ENCODE assay signal across 8 cellular contexts in the genomic region with DNA sequence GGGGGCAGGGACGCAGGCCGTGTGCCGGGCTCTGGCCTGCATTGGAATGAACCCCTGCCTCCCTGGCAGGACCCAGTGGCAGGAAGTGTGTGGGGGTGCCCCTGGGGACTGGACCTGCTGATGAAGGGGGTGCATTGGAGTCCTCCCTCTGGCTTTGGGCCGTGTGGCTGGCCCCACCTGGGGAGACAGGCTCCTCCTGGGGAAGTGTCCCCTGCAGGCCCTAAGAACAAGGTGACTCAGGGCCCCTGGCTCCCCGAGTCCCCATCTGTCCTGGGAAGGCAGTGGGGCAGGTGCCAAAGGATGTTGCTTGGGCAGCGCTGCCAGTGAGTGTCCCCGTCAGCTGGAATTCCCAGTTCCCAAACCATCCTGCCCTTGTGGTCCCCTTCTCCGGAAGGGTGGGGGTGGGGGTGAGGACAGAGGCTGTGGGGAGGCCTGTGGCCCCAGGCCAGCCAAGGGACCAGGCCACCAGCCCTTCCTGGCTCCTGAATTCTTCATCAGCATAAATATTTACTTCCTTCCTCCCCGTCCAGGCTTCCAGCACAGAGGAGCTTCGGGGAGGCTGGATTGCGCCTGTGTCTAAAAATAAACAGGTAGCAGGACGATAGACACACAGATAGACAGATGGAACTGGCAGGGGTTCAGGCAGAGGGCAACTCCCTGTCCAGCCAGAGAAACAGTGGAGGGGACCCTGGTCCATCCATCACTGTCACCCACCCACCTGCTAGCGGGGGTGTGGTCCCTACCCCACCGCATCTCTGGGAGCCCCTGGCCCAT. TPM values are rescaled to one million over a fixed set of nuclear protein-coding genes. Genes with fewer than 3 reads are reported as not detected.
DNase-seq lines count a peak whose midpoint lies in the region; ATAC-seq and TF ChIP-seq lines count a peak whose summit lies in the region.

No MANE protein-coding gene starts in this region.

- no peaks in the 10 kb centered on the region for H3K9me3 Mint-ChIP-seq in immature natural killer cell

- peak overlapping the region in 3 of 5 donors; percentile 21 to 38 (median 35) for H3K4me3 Mint-ChIP-seq in immature natural killer cell

- no peak for ATAC-seq in HG03469 (IDR thresholded peaks at IDR 0.05; ENCODE audit: unreplicated experiment)

- no peak for DNase-seq in H7
- no peak for DNase-seq in ascending aorta (ENCODE audit: low spot score in 2 of 2)
- DNase-seq in immature natural killer cell: no peak
- no peak for DNase-seq in KBM-7
- DNase-seq in activated CD4-positive, CD25-positive, alpha-beta regulatory T cell (lab: John Stamatoyannopoulos, UW): no peak
- no peak for DNase-seq in activated CD4-positive, alpha-beta T cell treated with anti-CD3 and anti-CD28 coated beads for 48 hours

- in situ Hi-C loops in KBM-7 (cut with MboI; ENCODE audit: low pct_unique_long_range_greater_than_20kb, low sequenced_read_pairs): no loop called here

- TF ChIP-seq CTCF in ascending aorta (IDR thresholded peaks at IDR 0.05): no peak

- H3K4me1 Mint-ChIP-seq in immature natural killer cell: peaks cover 0 to 4% of the 10 kb centered on the region in 2 donors

- no peaks in the 10 kb centered on the region for H3K36me3 Mint-ChIP-seq in immature natural killer cell

- H3K9me3 ChIP-seq in ascending aorta: no peaks in the 10 kb centered on the region
- no peaks in the 10 kb centered on the region for H3K9me3 ChIP-seq in skeletal muscle tissue (ENCODE audit: control insufficient read depth in 3 of 3, low read length in 3 of 3)

- H3K27ac ChIP-seq in ascending aorta (peak overlapping the region; percentile 93 to 94), skeletal muscle tissue (ENCODE audit: low read depth, low read length) (peak overlapping the region; percentile 66)

- peaks cover 2% of the 10 kb centered on the region for H3K36me3 ChIP-seq in H7 (replicated peaks; ENCODE audit: control insufficient read depth, insufficient read depth, low read length)
- peaks cover 15 to 16% of the 10 kb centered on the region in 2 donors for H3K36me3 ChIP-seq in ascending aorta
- peaks cover 0 to 5% (median 4%) of the 10 kb centered on the region in 3 donors for H3K36me3 ChIP-seq in skeletal muscle tissue (ENCODE audit: control insufficient read depth in 3 of 3, insufficient read depth in 3 of 3, low read length in 3 of 3)

- H3K9ac ChIP-seq in skeletal muscle tissue (ENCODE audit: low read depth in 1 of 3, low read length in 3 of 3): peak overlapping the region in 1 of 3 donors; percentile 77

- intact Hi-C loops in ascending aorta (cut with DNase I): loop anchor here (10.0 kb wide), 1 partner anchor 384 kb away; no protein-coding TSS in a partner anchor

- H3K27me3 Mint-ChIP-seq in immature natural killer cell (ENCODE audit: low read depth in 3 of 3): peaks cover 0 to 2% (median 1%) of the 10 kb centered on the region in 3 donors

- no peak overlapping the region for H3K27ac Mint-ChIP-seq in immature natural killer cell

- peaks cover 43 to 54% of the 10 kb centered on the region in 2 donors for H3K4me1 ChIP-seq in ascending aorta
- peaks cover 32 to 43% (median 32%) of the 10 kb centered on the region in 3 donors for H3K4me1 ChIP-seq in skeletal muscle tissue (ENCODE audit: control insufficient read depth in 3 of 3, insufficient read depth in 3 of 3, low read length in 3 of 3)

- no peaks in the 10 kb centered on the region for H3K27me3 ChIP-seq in H7 (ENCODE audit: control insufficient read depth, insufficient read depth, low read length)
- H3K27me3 ChIP-seq in ascending aorta: no peaks in the 10 kb centered on the region
- H3K27me3 ChIP-seq in skeletal muscle tissue (ENCODE audit: control insufficient read depth in 3 of 3, insufficient read depth in 3 of 3, low read length in 3 of 3): peaks cover 0 to 4% (median 0%) of the 10 kb centered on the region in 3 donors

- H3K4me3 ChIP-seq in H7 (ENCODE audit: insufficient read depth, low read depth, low read length) (0 out of 2 replicates have a peak overlapping the region, but pooled peaks have one; percentile 57), ascending aorta (peak overlapping the region; percentile 53 to 61), skeletal muscle tissue (ENCODE audit: low read length in 3 of 3) (peak overlapping the region in 1 of 3 donors; percentile 22)

RNA-seq across cellular contexts. Expression of gene GLIS2, which starts 12.9 kb away (rescaled TPM):
- total RNA-seq in H7 (2014; rRNA removed; shearing (Covaris generic)): 1.5 and 2.7 TPM in 2 replicates
- total RNA-seq in ascending aorta (16.8 TPM), skeletal muscle tissue (4.2 TPM)
- not detected for polyA plus RNA-seq in immature natural killer cell

RNA-seq across cellular contexts. Expression of gene PAM16, which starts 22.4 kb away (rescaled TPM):
- total RNA-seq in H7 (2014; rRNA removed; shearing (Covaris generic)): 92.3 and 115 TPM in 2 replicates
- total RNA-seq in ascending aorta (26.6 TPM), skeletal muscle tissue (32.9 TPM)
- 10 to 100 TPM; 32.9 to 61.6 (median 36.3) TPM for polyA plus RNA-seq in immature natural killer cell

RNA-seq across cellular contexts. Expression of gene VASN, which starts 42.9 kb away (rescaled TPM):
- total RNA-seq in H7 (2014; rRNA removed; shearing (Covaris generic)): 3.7 and 4.6 TPM in 2 replicates
- total RNA-seq in ascending aorta (218 TPM), skeletal muscle tissue (13.0 TPM)
- polyA plus RNA-seq in immature natural killer cell: under 1 TPM in 2 of 3 donors, not detected in 1; 0.07 to 0.20 TPM

RNA-seq across cellular contexts. Expression of gene TFAP4, which starts 55.9 kb away (rescaled TPM):
- 34.7 and 45.0 TPM in 2 replicates for total RNA-seq in H7 (2014; rRNA removed; shearing (Covaris generic))
- total RNA-seq in ascending aorta: 5.3 TPM
- polyA plus RNA-seq in immature natural killer cell: under 1 TPM; 0.16 to 0.69 (median 0.41) TPM
- total RNA-seq in skeletal muscle tissue: 5.2 TPM

Comparison
In these comparisons a context has a peak if more than half of its experiments do, and no peak if none do; other contexts are left out.
1. RNA of gene VASN, which starts 42.9 kb away (total RNA-seq): 218 TPM in ascending aorta (single experiment); 13.0 TPM in skeletal muscle tissue (single experiment) and 3.7 to 4.6 TPM in H7; every median in the first group is over 10 times any median in the second.